16 cellular contexts compared by ENCODE assay signal in genomic region chr2:158931577-158931976, GRCh38. TPM values are rescaled to one million over a fixed set of nuclear protein-coding genes. Genes with fewer than 3 reads are reported as not detected.
DNase-seq lines count a peak whose midpoint lies in the region; ATAC-seq and TF ChIP-seq lines count a peak whose summit lies in the region.
"Had no signal": no experiment of that assay in that cellular context is flagged by ENCODE, and none has a peak within 500 bp of the region (broad histone marks: within the 10 kb centered on the region; RNA-seq: fewer than 3 reads in every experiment).

No MANE protein-coding gene starts in this region.

- no peak overlapping the region for H3K27ac ChIP-seq in mammary epithelial cell (ENCODE audit: insufficient read depth, low read depth, low read length)
- H3K27ac ChIP-seq: uterus had no signal

- H3K27me3 Mint-ChIP-seq in mesothelial cell of epicardium (ENCODE audit: low read depth), result no peaks in the 10 kb centered on the region
- H3K27me3 Mint-ChIP-seq: activated naive CD8-positive, alpha-beta T cell treated with anti-CD3 and anti-CD28 coated beads for 36 hours; CD4-positive, alpha-beta T cell had no signal

- no peaks in the 10 kb centered on the region for H3K9me3 ChIP-seq in mammary epithelial cell (replicated peaks; ENCODE audit: insufficient read depth, low read length)
- H3K9me3 ChIP-seq: uterus had no signal

- H4K20me1 ChIP-seq in mammary epithelial cell (ENCODE audit: insufficient read depth, low read length), result no peaks in the 10 kb centered on the region

- DNase-seq in Caki2 (ENCODE audit: low read depth), result peak; percentile 32
- DNase-seq in NB4 (ENCODE audit: low read depth), result peak; percentile 28
- peak; percentile 62 for DNase-seq in mammary epithelial cell
- DNase-seq in mesothelial cell of epicardium (ENCODE audit: low spot score in 2 of 2, unreplicated experiment in 2 of 2), result no peak
- DNase-seq in SKM-1 (lab: John Stamatoyannopoulos, UW; ENCODE audit: unreplicated experiment), result no peak
- no peak for DNase-seq in T-helper 1 cell
- DNase-seq in T-helper 2 cell, result no peak
- DNase-seq: activated naive CD8-positive, alpha-beta T cell treated with anti-CD3 and anti-CD28 coated beads for 36 hours; CD4-positive, alpha-beta T cell; endodermal cell; GOT3; MM.1S; NCI-H510A treated with DMSO at 0.1 percent for 48 hours; T-cell; uterus had no signal

- H3K9ac ChIP-seq in mammary epithelial cell (ENCODE audit: insufficient read depth, low read length), result no peak overlapping the region

- H3K4me1 ChIP-seq in mammary epithelial cell (ENCODE audit: insufficient read depth, low read length), result peaks cover 12% of the 10 kb centered on the region
- H3K4me1 ChIP-seq: uterus had no signal

- ATAC-seq in HG03159 (IDR thresholded peaks at IDR 0.05; ENCODE audit: unreplicated experiment), result no peak
- ATAC-seq: T-cell had no signal

- CTCF ChIA-PET in mammary epithelial cell (lab: Charles Lee; ENCODE audit: low non-redundant PET), result no interaction called here

- intact Hi-C loops in mammary epithelial cell (cut with micrococcal nuclease), result no loop called here

- no peaks in the 10 kb centered on the region for H3K27me3 ChIP-seq in mammary epithelial cell (ENCODE audit: insufficient read depth, low read length)
- H3K27me3 ChIP-seq: uterus had no signal

- H2AFZ ChIP-seq in mammary epithelial cell (ENCODE audit: low read depth, low read length), result no peak overlapping the region

- 0% methylated on average over 2 of the region's 2 CpGs for WGBS in mammary epithelial cell (ENCODE audit: low coverage, missing lambda C conversion rate)

- H3K4me3 ChIP-seq in NB4 (ENCODE audit: low read depth, low read length) (no peak overlapping the region), mammary epithelial cell (replicated peaks in 1 of 3; ENCODE audit: insufficient read depth in 1 of 3, low read depth in 2 of 3, low read length in 3 of 3) (no peak overlapping the region)
- H3K4me3 ChIP-seq: uterus had no signal

- TF ChIP-seq CTCF in NB4 (IDR thresholded peaks at IDR 0.05; ENCODE audit: low read depth, low read length) (no peak), mammary epithelial cell (conservative IDR thresholded peaks at IDR 0.05 in 1 of 2, IDR thresholded peaks at IDR 0.05 in 1 of 2; ENCODE audit: extremely low read depth in 1 of 2, insufficient read depth in 1 of 2, low read depth in 1 of 2, low read length in 2 of 2) (no peak), mesothelial cell of epicardium (IDR thresholded peaks at IDR 0.05; ENCODE audit: unreplicated experiment) (no peak)

- H3K9me3 Mint-ChIP-seq in mesothelial cell of epicardium, result peaks cover 24% of the 10 kb centered on the region
- H3K9me3 Mint-ChIP-seq: CD4-positive, alpha-beta T cell had no signal

- H3K4me3 Mint-ChIP-seq in mesothelial cell of epicardium, result no peak overlapping the region
- H3K4me3 Mint-ChIP-seq: activated naive CD8-positive, alpha-beta T cell treated with anti-CD3 and anti-CD28 coated beads for 36 hours; CD4-positive, alpha-beta T cell; endodermal cell; T-cell had no signal

- peaks cover 12% of the 10 kb centered on the region for H3K36me3 Mint-ChIP-seq in mesothelial cell of epicardium
- H3K36me3 Mint-ChIP-seq: activated naive CD8-positive, alpha-beta T cell treated with anti-CD3 and anti-CD28 coated beads for 36 hours; T-cell had no signal

- no peaks in the 10 kb centered on the region for H3K36me3 ChIP-seq in mammary epithelial cell (ENCODE audit: insufficient read depth, low read length)
- H3K36me3 ChIP-seq: uterus had no signal

- no peak for TF ChIP-seq POLR2A in NB4 (IDR thresholded peaks at IDR 0.05; ENCODE audit: extremely low read depth, insufficient read length)

- BruUV-seq in mammary epithelial cell (replicated peaks; lab: Mats Ljungman, UMichigan), result no TSS peak

- in situ Hi-C loops in Caki2 (cut with HindIII; ENCODE audit: low pct_unique_long_range_greater_than_20kb, low sequenced_read_pairs), result no loop called here
- in situ Hi-C loops in mammary epithelial cell (cut with MboI; ENCODE audit: low sequenced_read_pairs in 2 of 2), result no loop called here

- no peaks in the 10 kb centered on the region for H3K79me2 ChIP-seq in mammary epithelial cell (ENCODE audit: insufficient read depth, low read length)

- dilution Hi-C loops in mammary epithelial cell (cut with HindIII; ENCODE audit: low sequenced_read_pairs), result no loop called here

- peak overlapping the region; percentile 43 for H3K27ac Mint-ChIP-seq in mesothelial cell of epicardium
- H3K27ac Mint-ChIP-seq: activated naive CD8-positive, alpha-beta T cell treated with anti-CD3 and anti-CD28 coated beads for 36 hours; CD4-positive, alpha-beta T cell; endodermal cell; T-cell had no signal

- peaks cover 13% of the 10 kb centered on the region for H3K4me1 Mint-ChIP-seq in mesothelial cell of epicardium
- H3K4me1 Mint-ChIP-seq: activated naive CD8-positive, alpha-beta T cell treated with anti-CD3 and anti-CD28 coated beads for 36 hours; T-cell had no signal

- no peak overlapping the region for H3K4me2 ChIP-seq in mammary epithelial cell (ENCODE audit: insufficient read depth, low read depth, low read length)

RNA-seq across cellular contexts. Expression of gene TANC1, which starts 36.9 kb away (rescaled TPM):
- 7.8 and 9.7 TPM in 2 replicates for total RNA-seq in Caki2 (2014; rRNA removed; shearing (Covaris generic); ENCODE audit: low replicate concordance)
- 10 to 100 TPM; 46.6 to 51.5 TPM for total RNA-seq in mammary epithelial cell
- 28.8 TPM for polyA plus RNA-seq in mammary epithelial cell
- polyA minus RNA-seq in mammary epithelial cell, result 44.2 TPM
- total RNA-seq in mesothelial cell of epicardium, result 132 to 138 TPM (median 134 TPM) in 3 replicates

Comparison
In these comparisons a context has a peak if more than half of its experiments do, and no peak if none do; other contexts are left out.
1. DNase-seq: peak in Caki2 (single experiment), NB4 (single experiment) and mammary epithelial cell (single experiment); none in mesothelial cell of epicardium (0 of 2), SKM-1 (single experiment), T-helper 1 cell (0 of 5) and T-helper 2 cell (0 of 5).